ENCODE assay signal across 27 cellular contexts in the genomic region with DNA sequence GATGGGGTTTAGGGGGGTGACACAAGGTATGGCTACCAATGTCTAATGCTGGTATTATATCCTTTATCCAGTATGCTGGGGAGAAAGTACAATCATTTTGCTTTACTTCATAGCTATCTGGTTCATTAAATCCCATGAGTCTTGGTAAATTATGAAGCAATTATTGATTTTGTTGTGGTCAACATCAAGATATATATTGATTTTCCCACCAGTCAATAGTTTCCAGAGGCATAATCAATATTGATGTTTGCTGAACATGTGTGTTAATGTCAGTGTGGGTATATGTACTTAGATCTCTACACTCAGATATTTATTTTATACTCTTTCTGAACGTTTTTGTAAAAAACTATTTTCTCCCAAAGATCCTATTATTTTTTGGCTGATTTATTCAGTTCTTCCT.
"Had no signal": no experiment of that assay in that cellular context is flagged by ENCODE, and none has a peak within 500 bp of the region (broad histone marks: within the 10 kb centered on the region; RNA-seq: fewer than 3 reads in every experiment).

No MANE protein-coding gene starts in this region.

- H3K36me3 ChIP-seq: ascending aorta, breast epithelium, cardiac muscle cell, colonic mucosa, heart left ventricle had no signal

- DNase-seq: activated CD4-positive, alpha-beta memory T cell treated with anti-CD3 and anti-CD28 coated beads for 36 hours; activated CD4-positive, alpha-beta T cell treated with anti-CD3 and anti-CD28 coated beads for 36 hours; activated CD4-positive, CD25-positive, alpha-beta regulatory T cell; activated CD4-positive, CD25-positive, alpha-beta regulatory T cell treated with anti-CD3 and anti-CD28 coated beads, Interleukin-2, amount 50 U/mL, for 72 hours; activated CD8-positive, alpha-beta memory T cell treated with anti-CD3 and anti-CD28 coated beads for 24 hours; activated gamma-delta T cell; activated naive CD4-positive, alpha-beta T cell; activated naive CD4-positive, alpha-beta T cell treated with anti-CD3 and anti-CD28 coated beads, Interleukin-2, amount 10 ng/mL, durations not matched to agents 7 days and 5 days; activated naive CD8-positive, alpha-beta T cell treated with anti-CD3 and anti-CD28 coated beads, Interleukin-2, amount 10 ng/mL, durations not matched to agents 7 days and 5 days; activated T-cell treated with anti-CD3 and anti-CD28 coated beads, Interleukin-2, amount 50 U/mL, for 1 hour; activated T-cell treated with anti-CD3 and anti-CD28 coated beads, Interleukin-2, amount 50 U/mL, for 48 hours; central memory CD4-positive, alpha-beta T cell; cerebellar nuclear complex; colonic mucosa; dorsolateral prefrontal cortex; effector memory CD4-positive, alpha-beta T cell; endodermal cell; foreskin fibroblast; glutamatergic neuron; heart left ventricle; T-helper 2 cell had no signal

- H3K27me3 ChIP-seq: ascending aorta, breast epithelium, cardiac muscle cell, colonic mucosa, dorsolateral prefrontal cortex, heart left ventricle had no signal

- H3K4me3 ChIP-seq: ascending aorta, breast epithelium, cardiac muscle cell, colonic mucosa, dorsolateral prefrontal cortex, heart left ventricle had no signal

- H3K4me1 ChIP-seq: ascending aorta, breast epithelium, colonic mucosa had no signal

- ATAC-seq: activated CD4-positive, alpha-beta T cell treated with anti-CD3 and anti-CD28 coated beads for 36 hours; activated naive CD4-positive, alpha-beta T cell treated with anti-CD3 and anti-CD28 coated beads, Interleukin-2, amount 50 U/mL, for 72 hours; esophagus mucosa; heart left ventricle had no signal

- H3K27ac ChIP-seq: ascending aorta, breast epithelium, cardiac muscle cell, colonic mucosa, dorsolateral prefrontal cortex, heart left ventricle had no signal

- H3K9me3 ChIP-seq: colonic mucosa had no signal

- FAIRE-seq: frontal cortex had no signal
